19 cellular contexts compared by ENCODE assay signal in genomic region chr4:6123116-6123515, GRCh38.
DNase-seq lines count a peak whose midpoint lies in the region; ATAC-seq lines count a peak whose summit lies in the region.
"Had no signal": no experiment of that assay in that cellular context is flagged by ENCODE, and none has a peak within 500 bp of the region (broad histone marks: within the 10 kb centered on the region; RNA-seq: fewer than 3 reads in every experiment).

No MANE protein-coding gene starts in this region.

- H3K9me3 Mint-ChIP-seq in T-helper 2 cell treated with Interferon-gamma antibody and Interleukin-4, amounts not matched to agents 5 μg/mL and 100 μg/mL, for 36 hours, result no peaks in the 10 kb centered on the region
- H3K9me3 Mint-ChIP-seq in stimulated activated effector memory CD8-positive, alpha-beta T cell treated with anti-CD3 and anti-CD28 coated beads, Interleukin-12 subunit alpha, Interleukin-12 subunit beta, amount 100 ng/mL, for 72 hours, result no peaks in the 10 kb centered on the region
- H3K9me3 Mint-ChIP-seq: CD8-positive, alpha-beta T cell; IgD-negative memory B cell had no signal

- peaks cover under 1% of the 10 kb centered on the region for H3K36me3 Mint-ChIP-seq in T-helper 2 cell treated with Interferon-gamma antibody and Interleukin-4, amounts not matched to agents 5 μg/mL and 100 μg/mL, for 36 hours (ENCODE audit: low read depth)
- H3K36me3 Mint-ChIP-seq in stimulated activated effector memory CD8-positive, alpha-beta T cell treated with anti-CD3 and anti-CD28 coated beads, Interleukin-12 subunit alpha, Interleukin-12 subunit beta, amount 100 ng/mL, for 72 hours, result peaks cover 10% of the 10 kb centered on the region
- H3K36me3 Mint-ChIP-seq: CD8-positive, alpha-beta T cell had no signal

- DNase-seq in T-helper 2 cell treated with Interferon-gamma antibody and Interleukin-4, amounts not matched to agents 5 μg/mL and 100 μg/mL, for 36 hours (ENCODE audit: low spot score), result no peak
- no peak for DNase-seq in T-helper 2 cell
- peak; percentile 62 for DNase-seq in D341Med (ENCODE audit: low spot score)
- peak; percentile 15 for DNase-seq in ecto neural progenitor cell (ENCODE audit: low spot score)
- no peak for DNase-seq in stimulated activated effector memory CD8-positive, alpha-beta T cell treated with anti-CD3 and anti-CD28 coated beads, Interleukin-12 subunit alpha, Interleukin-12 subunit beta, amount 100 ng/mL, for 72 hours (ENCODE audit: low spot score in 2 of 2)
- no peak for DNase-seq in activated CD4-positive, CD25-positive, alpha-beta regulatory T cell treated with anti-CD3 and anti-CD28 coated beads, Interleukin-2, amount 50 U/mL, for 72 hours
- DNase-seq: 8988T, GOT3, HCEC 1CT, MV-4-11, NCI-H1694, NCI-H2081, NCI-H2171, NCI-H524 treated with DMSO at 0.1 percent for 48 hours, NCI-H82 had no signal

- H3K27ac Mint-ChIP-seq in T-helper 2 cell treated with Interferon-gamma antibody and Interleukin-4, amounts not matched to agents 5 μg/mL and 100 μg/mL, for 36 hours, result peak overlapping the region; percentile 14
- peak overlapping the region; percentile 78 for H3K27ac Mint-ChIP-seq in stimulated activated effector memory CD8-positive, alpha-beta T cell treated with anti-CD3 and anti-CD28 coated beads, Interleukin-12 subunit alpha, Interleukin-12 subunit beta, amount 100 ng/mL, for 72 hours
- H3K27ac Mint-ChIP-seq: CD8-positive, alpha-beta T cell had no signal

- peaks cover 7% of the 10 kb centered on the region for H3K4me1 Mint-ChIP-seq in T-helper 2 cell treated with Interferon-gamma antibody and Interleukin-4, amounts not matched to agents 5 μg/mL and 100 μg/mL, for 36 hours (ENCODE audit: low read depth)
- peaks cover 5% of the 10 kb centered on the region for H3K4me1 Mint-ChIP-seq in stimulated activated effector memory CD8-positive, alpha-beta T cell treated with anti-CD3 and anti-CD28 coated beads, Interleukin-12 subunit alpha, Interleukin-12 subunit beta, amount 100 ng/mL, for 72 hours
- H3K4me1 Mint-ChIP-seq: IgD-negative memory B cell had no signal

- H3K4me3 Mint-ChIP-seq in T-helper 2 cell treated with Interferon-gamma antibody and Interleukin-4, amounts not matched to agents 5 μg/mL and 100 μg/mL, for 36 hours, result no peak overlapping the region
- H3K4me3 Mint-ChIP-seq in stimulated activated effector memory CD8-positive, alpha-beta T cell treated with anti-CD3 and anti-CD28 coated beads, Interleukin-12 subunit alpha, Interleukin-12 subunit beta, amount 100 ng/mL, for 72 hours, result no peak overlapping the region
- H3K4me3 Mint-ChIP-seq: CD8-positive, alpha-beta T cell; IgD-negative memory B cell had no signal

- no peak for ATAC-seq in stimulated activated effector memory CD8-positive, alpha-beta T cell treated with anti-CD3 and anti-CD28 coated beads, Interleukin-12 subunit alpha, Interleukin-12 subunit beta, amount 100 ng/mL, for 72 hours
- ATAC-seq in GM18498 (IDR thresholded peaks at IDR 0.05; ENCODE audit: unreplicated experiment), result no peak
- ATAC-seq: CD8-positive, alpha-beta T cell; Panc1 had no signal

- peaks cover 2% of the 10 kb centered on the region for H3K27me3 Mint-ChIP-seq in T-helper 2 cell treated with Interferon-gamma antibody and Interleukin-4, amounts not matched to agents 5 μg/mL and 100 μg/mL, for 36 hours (ENCODE audit: low read depth)
- H3K27me3 Mint-ChIP-seq: IgD-negative memory B cell had no signal

Comparison
In these comparisons a context has a peak if more than half of its experiments do, and no peak if none do; other contexts are left out.
1. DNase-seq: peak in D341Med (single experiment) and ecto neural progenitor cell (single experiment); none in T-helper 2 cell treated with Interferon-gamma antibody and Interleukin-4, amounts not matched to agents 5 μg/mL and 100 μg/mL, for 36 hours (single experiment), T-helper 2 cell (0 of 5), stimulated activated effector memory CD8-positive, alpha-beta T cell treated with anti-CD3 and anti-CD28 coated beads, Interleukin-12 subunit alpha, Interleukin-12 subunit beta, amount 100 ng/mL, for 72 hours (0 of 2) and activated CD4-positive, CD25-positive, alpha-beta regulatory T cell treated with anti-CD3 and anti-CD28 coated beads, Interleukin-2, amount 50 U/mL, for 72 hours (single experiment).